8 cellular contexts compared by ENCODE assay signal in genomic region chr17:43556292-43556691, GRCh38. TPM values are rescaled to one million over a fixed set of nuclear protein-coding genes. Genes with fewer than 3 reads are reported as not detected.
A peak's percentile ranks its signal among the peaks of the same experiment; 100 is the strongest.
DNase-seq lines count a peak whose midpoint lies in the region; FAIRE-seq and TF ChIP-seq lines count a peak whose summit lies in the region.

No MANE protein-coding gene starts in this region.

- H3K4me3 ChIP-seq in MG63, result no peak overlapping the region

- H3K4me1 Mint-ChIP-seq in dendritic cell treated with granulocyte-macrophage colony-stimulating factor and Interleukin-4, amounts not matched to agents 40 ng/mL and 50 ng/mL, for 4 days (ENCODE audit: low read depth), result peaks cover 41% of the 10 kb centered on the region
- peaks cover 40% of the 10 kb centered on the region for H3K4me1 Mint-ChIP-seq in progenitor cell of endocrine pancreas (ENCODE audit: low read depth)

- H3K27ac Mint-ChIP-seq in dendritic cell treated with granulocyte-macrophage colony-stimulating factor and Interleukin-4, amounts not matched to agents 40 ng/mL and 50 ng/mL, for 4 days, result peak overlapping the region; percentile 47
- H3K27ac Mint-ChIP-seq in progenitor cell of endocrine pancreas, result peak overlapping the region; percentile 79

- H3K36me3 ChIP-seq in MG63, result no peaks in the 10 kb centered on the region

- peak; percentile 85 for DNase-seq in MG63
- DNase-seq in progenitor cell of endocrine pancreas (ENCODE audit: low spot score, unreplicated experiment), result no peak
- no peak for DNase-seq in G401 (ENCODE audit: low spot score)
- DNase-seq in cerebellar nuclear complex (lab: John Stamatoyannopoulos, UW), result no peak
- DNase-seq in COR-L47 (lab: John Stamatoyannopoulos, UW), result no peak
- no peak for DNase-seq in NCI-H526 treated with DMSO at 0.1 percent for 48 hours (lab: John Stamatoyannopoulos, UW)

- peak overlapping the region; percentile 46 for H3K4me3 Mint-ChIP-seq in dendritic cell treated with granulocyte-macrophage colony-stimulating factor and Interleukin-4, amounts not matched to agents 40 ng/mL and 50 ng/mL, for 4 days
- H3K4me3 Mint-ChIP-seq in progenitor cell of endocrine pancreas (ENCODE audit: low read depth), result no peak overlapping the region

- in situ Hi-C loops in G401 (cut with HindIII; ENCODE audit: low sequenced_read_pairs), result no loop called here

- no peaks in the 10 kb centered on the region for H3K9me3 ChIP-seq in MG63

- no peaks in the 10 kb centered on the region for H3K36me3 Mint-ChIP-seq in dendritic cell treated with granulocyte-macrophage colony-stimulating factor and Interleukin-4, amounts not matched to agents 40 ng/mL and 50 ng/mL, for 4 days (ENCODE audit: low read depth)
- no peaks in the 10 kb centered on the region for H3K36me3 Mint-ChIP-seq in progenitor cell of endocrine pancreas (ENCODE audit: insufficient read depth)

- no peaks in the 10 kb centered on the region for H3K9me3 Mint-ChIP-seq in dendritic cell treated with granulocyte-macrophage colony-stimulating factor and Interleukin-4, amounts not matched to agents 40 ng/mL and 50 ng/mL, for 4 days
- H3K9me3 Mint-ChIP-seq in progenitor cell of endocrine pancreas (ENCODE audit: low read depth), result no peaks in the 10 kb centered on the region

- no peak for TF ChIP-seq CTCF in progenitor cell of endocrine pancreas (IDR thresholded peaks at IDR 0.05; ENCODE audit: unreplicated experiment)

- peak; percentile 30 for FAIRE-seq in G401.6 (lab: Jason Lieb, UNC)

- intact Hi-C loops in dendritic cell treated with granulocyte-macrophage colony-stimulating factor and Interleukin-4, amounts not matched to agents 40 ng/mL and 50 ng/mL, for 4 days (cut with micrococcal nuclease), result no loop called here

- no peaks in the 10 kb centered on the region for H3K27me3 ChIP-seq in MG63

- peaks cover 50% of the 10 kb centered on the region for H3K27me3 Mint-ChIP-seq in dendritic cell treated with granulocyte-macrophage colony-stimulating factor and Interleukin-4, amounts not matched to agents 40 ng/mL and 50 ng/mL, for 4 days
- peaks cover 6% of the 10 kb centered on the region for H3K27me3 Mint-ChIP-seq in progenitor cell of endocrine pancreas

RNA-seq across cellular contexts. Expression of gene ETV4, which starts 10.2 kb away (rescaled TPM):
- 2.4 and 4.5 TPM in 2 replicates for total RNA-seq in MG63 (2014; rRNA removed; shearing (Covaris generic); ENCODE audit: low replicate concordance)
- total RNA-seq in progenitor cell of endocrine pancreas, result 79.5 and 84.3 TPM in 2 replicates
- 30.9 and 31.5 TPM in 2 replicates for total RNA-seq in G401 (2014; rRNA removed; shearing (Covaris generic))
